In the genomic region with DNA sequence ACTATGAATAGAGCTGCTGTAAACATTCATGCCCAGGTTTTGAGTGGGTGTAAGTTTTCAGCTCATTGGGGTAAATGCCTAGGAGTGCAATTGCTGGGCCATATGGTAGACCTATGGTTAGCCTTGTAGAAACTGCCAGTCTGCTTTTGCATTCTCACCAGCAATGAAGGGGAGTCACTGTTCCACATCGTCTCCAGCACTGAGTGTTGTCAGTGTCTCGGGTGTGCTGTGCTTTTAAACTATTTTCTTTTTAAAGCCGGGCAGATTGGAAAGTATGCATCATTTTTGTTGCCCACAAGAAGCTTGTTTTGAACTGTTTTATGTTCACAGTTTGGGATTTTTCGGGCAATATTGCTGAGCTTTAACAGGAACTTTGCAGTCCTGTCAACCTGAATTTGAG, we compare ENCODE assay signal across 29 cellular contexts. TPM values are rescaled to one million over a fixed set of nuclear protein-coding genes. Genes with fewer than 3 reads are reported as not detected.
DNase-seq lines count a peak whose midpoint lies in the region; ATAC-seq and TF ChIP-seq lines count a peak whose summit lies in the region.
"Had no signal": no experiment of that assay in that cellular context is flagged by ENCODE, and none has a peak within 500 bp of the region (broad histone marks: within the 10 kb centered on the region; RNA-seq: fewer than 3 reads in every experiment).

No MANE protein-coding gene starts in this region.

- no peaks in the 10 kb centered on the region for H3K27me3 Mint-ChIP-seq in activated naive CD4-positive, alpha-beta T cell treated with anti-CD3 and anti-CD28 coated beads for 36 hours (ENCODE audit: low read depth)
- no peaks in the 10 kb centered on the region for H3K27me3 Mint-ChIP-seq in activated naive CD8-positive, alpha-beta T cell treated with anti-CD3 and anti-CD28 coated beads, Interleukin-2, amount 10 ng/mL, durations not matched to agents 7 days and 5 days

- peak overlapping the region; percentile 85 for H3K27ac ChIP-seq in VCaP
- H3K27ac ChIP-seq: BLaER1, gastrocnemius medialis, KMS-11, lower lobe of right lung, suprapubic skin, upper lobe of left lung, WERI-Rb-1 had no signal

- intact Hi-C loops in activated naive CD4-positive, alpha-beta T cell treated with anti-CD3 and anti-CD28 coated beads for 36 hours (cut with micrococcal nuclease), result loop anchor here (10.0 kb wide), 1 partner anchor 608 kb away; the partner anchor contains the start of gene NUBP1

- peaks cover 5% of the 10 kb centered on the region for H3K9me3 Mint-ChIP-seq in activated naive CD4-positive, alpha-beta T cell treated with anti-CD3 and anti-CD28 coated beads for 36 hours
- H3K9me3 Mint-ChIP-seq in activated naive CD8-positive, alpha-beta T cell treated with anti-CD3 and anti-CD28 coated beads, Interleukin-2, amount 10 ng/mL, durations not matched to agents 7 days and 5 days, result no peaks in the 10 kb centered on the region
- no peaks in the 10 kb centered on the region for H3K9me3 Mint-ChIP-seq in stimulated activated effector memory CD8-positive, alpha-beta T cell treated with anti-CD3 and anti-CD28 coated beads, Interleukin-12 subunit alpha, Interleukin-12 subunit beta, amount 100 ng/mL, for 72 hours
- H3K9me3 Mint-ChIP-seq: nephron progenitor cell had no signal

- H3K27ac Mint-ChIP-seq in activated naive CD4-positive, alpha-beta T cell treated with anti-CD3 and anti-CD28 coated beads for 36 hours, result peak overlapping the region; percentile 3
- peak overlapping the region; percentile 96 for H3K27ac Mint-ChIP-seq in activated naive CD8-positive, alpha-beta T cell treated with anti-CD3 and anti-CD28 coated beads, Interleukin-2, amount 10 ng/mL, durations not matched to agents 7 days and 5 days
- H3K27ac Mint-ChIP-seq in stimulated activated effector memory CD8-positive, alpha-beta T cell treated with anti-CD3 and anti-CD28 coated beads, Interleukin-12 subunit alpha, Interleukin-12 subunit beta, amount 100 ng/mL, for 72 hours, result no peak overlapping the region
- H3K27ac Mint-ChIP-seq: nephron progenitor cell had no signal

- DNase-seq in activated naive CD4-positive, alpha-beta T cell treated with anti-CD3 and anti-CD28 coated beads for 36 hours, result no peak
- no peak for DNase-seq in activated naive CD4-positive, alpha-beta T cell treated with Interleukin-2 at 50 U/mL for 16 hours
- no peak for DNase-seq in activated naive CD8-positive, alpha-beta T cell treated with anti-CD3 and anti-CD28 coated beads, Interleukin-2, amount 10 ng/mL, durations not matched to agents 7 days and 5 days
- no peak for DNase-seq in stimulated activated effector memory CD8-positive, alpha-beta T cell treated with anti-CD3 and anti-CD28 coated beads, Interleukin-12 subunit alpha, Interleukin-12 subunit beta, amount 100 ng/mL, for 72 hours (ENCODE audit: low spot score in 2 of 2)
- no peak for DNase-seq in Kasumi-1 (lab: John Stamatoyannopoulos, UW)
- DNase-seq: activated CD4-positive, alpha-beta T cell treated with anti-CD3 and anti-CD28 coated beads, Interleukin-2, amount 50 U/mL, for 4 hours; aorta; effector CD4-positive, alpha-beta T cell; gastrocnemius medialis; H7; hippocampal formation; NCI-H1417; NCI-H2029 treated with DMSO at 0.1 percent for 48 hours; NCI-H2227 treated with DMSO at 0.1 percent for 48 hours; NCI-H526 treated with DMSO at 0.1 percent for 48 hours; nephron progenitor cell; NK-92 treated with Interleukin-12 subunit alpha and Interleukin-12 subunit beta, amount 100 ng/mL, for 24 hours; stimulated activated CD4-positive, alpha-beta T cell treated with anti-CD3 and anti-CD28 coated beads, Interleukin-15, amount 100 ng/mL, for 24 hours; stimulated activated naive CD4-positive, alpha-beta T cell treated with Interleukin-2 at 50 U/mL for 16 hours; T-helper 9 cell; upper lobe of left lung; WERI-Rb-1 had no signal

- CTCF ChIA-PET in activated naive CD4-positive, alpha-beta T cell treated with anti-CD3 and anti-CD28 coated beads for 36 hours (lab: Charles Lee), result interaction anchor here (0.6 to 2.9 kb wide), 11 partner anchors 18 to 404 kb away, joined by 3 to 10 read pairs (median 4); partner anchors contain the start of gene SOCS1

- H3K4me3 Mint-ChIP-seq in activated naive CD4-positive, alpha-beta T cell treated with anti-CD3 and anti-CD28 coated beads for 36 hours, result no peak overlapping the region
- peak overlapping the region; percentile 77 for H3K4me3 Mint-ChIP-seq in activated naive CD8-positive, alpha-beta T cell treated with anti-CD3 and anti-CD28 coated beads, Interleukin-2, amount 10 ng/mL, durations not matched to agents 7 days and 5 days
- peak overlapping the region; percentile 50 for H3K4me3 Mint-ChIP-seq in stimulated activated effector memory CD8-positive, alpha-beta T cell treated with anti-CD3 and anti-CD28 coated beads, Interleukin-12 subunit alpha, Interleukin-12 subunit beta, amount 100 ng/mL, for 72 hours
- H3K4me3 Mint-ChIP-seq: nephron progenitor cell had no signal

- ATAC-seq in activated naive CD8-positive, alpha-beta T cell treated with anti-CD3 and anti-CD28 coated beads, Interleukin-2, amount 10 ng/mL, durations not matched to agents 7 days and 5 days (ENCODE audit: low read depth), result no peak
- no peak for ATAC-seq in stimulated activated effector memory CD8-positive, alpha-beta T cell treated with anti-CD3 and anti-CD28 coated beads, Interleukin-12 subunit alpha, Interleukin-12 subunit beta, amount 100 ng/mL, for 72 hours
- no peak for ATAC-seq in GM21717 (IDR thresholded peaks at IDR 0.05; ENCODE audit: unreplicated experiment)
- ATAC-seq: gastrocnemius medialis, lower lobe of right lung, Right ventricle myocardium inferior had no signal

- no peak for TF ChIP-seq CTCF in VCaP (conservative IDR thresholded peaks at IDR 0.05)

- peaks cover 78% of the 10 kb centered on the region for H3K4me1 Mint-ChIP-seq in activated naive CD4-positive, alpha-beta T cell treated with anti-CD3 and anti-CD28 coated beads for 36 hours (ENCODE audit: low read depth)
- H3K4me1 Mint-ChIP-seq in activated naive CD8-positive, alpha-beta T cell treated with anti-CD3 and anti-CD28 coated beads, Interleukin-2, amount 10 ng/mL, durations not matched to agents 7 days and 5 days, result peaks cover 78% of the 10 kb centered on the region
- peaks cover 62% of the 10 kb centered on the region for H3K4me1 Mint-ChIP-seq in stimulated activated effector memory CD8-positive, alpha-beta T cell treated with anti-CD3 and anti-CD28 coated beads, Interleukin-12 subunit alpha, Interleukin-12 subunit beta, amount 100 ng/mL, for 72 hours

- POLR2A ChIA-PET in activated naive CD8-positive, alpha-beta T cell treated with anti-CD3 and anti-CD28 coated beads, Interleukin-2, amount 10 ng/mL, durations not matched to agents 7 days and 5 days (lab: Charles Lee), result interaction anchor here (1.1 to 5.5 kb wide), 7 partner anchors 12 to 101 kb away, joined by 3 to 190 read pairs (median 6); partner anchors contain the start of gene SOCS1

- peaks cover 30% of the 10 kb centered on the region for H3K36me3 Mint-ChIP-seq in activated naive CD4-positive, alpha-beta T cell treated with anti-CD3 and anti-CD28 coated beads for 36 hours (ENCODE audit: low read depth)
- peaks cover 53% of the 10 kb centered on the region for H3K36me3 Mint-ChIP-seq in activated naive CD8-positive, alpha-beta T cell treated with anti-CD3 and anti-CD28 coated beads, Interleukin-2, amount 10 ng/mL, durations not matched to agents 7 days and 5 days
- H3K36me3 Mint-ChIP-seq in stimulated activated effector memory CD8-positive, alpha-beta T cell treated with anti-CD3 and anti-CD28 coated beads, Interleukin-12 subunit alpha, Interleukin-12 subunit beta, amount 100 ng/mL, for 72 hours, result peaks cover 57% of the 10 kb centered on the region

RNA-seq across cellular contexts. Expression of gene RMI2, which starts 7.9 kb away (rescaled TPM):
- total RNA-seq in activated naive CD4-positive, alpha-beta T cell treated with anti-CD3 and anti-CD28 coated beads for 36 hours, result 10 to 100 TPM; 82.8 to 86.2 TPM
- total RNA-seq in activated naive CD8-positive, alpha-beta T cell treated with anti-CD3 and anti-CD28 coated beads, Interleukin-2, amount 10 ng/mL, durations not matched to agents 7 days and 5 days, result 10 to 100 TPM; 89.8 to 93.0 TPM
